Comparison of ENCODE assay signal across 9 cellular contexts in genomic region chr1:153670257-153670858, GRCh38. TPM values are rescaled to one million over a fixed set of nuclear protein-coding genes. Genes with fewer than 3 reads are reported as not detected.
A peak's percentile ranks its signal among the peaks of the same experiment; 100 is the strongest.
DNase-seq lines count a peak whose midpoint lies in the region; FAIRE-seq and TF ChIP-seq lines count a peak whose summit lies in the region.
"Had no signal": no experiment of that assay in that cellular context is flagged by ENCODE, and none has a peak within 500 bp of the region (broad histone marks: within the 10 kb centered on the region; RNA-seq: fewer than 3 reads in every experiment).

No MANE protein-coding gene starts in this region.

- H3K4me1 ChIP-seq in Karpas-422 (ENCODE audit: low read length) (peaks cover 22% of the 10 kb centered on the region), trophoblast cell (ENCODE audit: control insufficient read depth in 1 of 2, insufficient read depth in 2 of 2, low read length in 2 of 2) (peaks cover 0 to 2% of the 10 kb centered on the region in 2 experiments)

- peaks cover 35% of the 10 kb centered on the region for H3K36me3 ChIP-seq in Karpas-422 (ENCODE audit: insufficient read depth, low read length)
- H3K36me3 ChIP-seq in trophoblast cell (ENCODE audit: control insufficient read depth in 1 of 2, insufficient read depth in 2 of 2, low read length in 2 of 2) = peaks cover 28 to 35% of the 10 kb centered on the region in 2 experiments

- peak overlapping the region; percentile 88 for H4K91ac ChIP-seq in trophoblast cell (ENCODE audit: low read depth, low read length)

- TF ChIP-seq CTCF in GM12865 (IDR thresholded peaks at IDR 0.05; ENCODE audit: insufficient read depth, low read depth, low read length, missing control alignments) = no peak
- no peak for TF ChIP-seq CTCF in epithelial cell of proximal tubule (conservative IDR thresholded peaks at IDR 0.05; ENCODE audit: low read depth, low read length)

- H4K8ac ChIP-seq in trophoblast cell (ENCODE audit: low read depth, low read length) = peak overlapping the region; percentile 85

- peak overlapping the region; percentile 96 for H3K4ac ChIP-seq in trophoblast cell (ENCODE audit: low read depth, low read length)

- no peak for DNase-seq in GM12865 (ENCODE audit: low read depth)
- DNase-seq in Karpas-422 = peak; percentile 56
- DNase-seq in epithelial cell of proximal tubule (ENCODE audit: low read depth) = no peak
- no peak for DNase-seq in trophoblast cell
- DNase-seq in NCI-H345 (lab: John Stamatoyannopoulos, UW) = no peak
- DNase-seq in DMS153 (lab: John Stamatoyannopoulos, UW) = no peak
- DNase-seq in GM19239 (ENCODE audit: insufficient read length, low spot score) = no peak
- no peak for DNase-seq in urothelium cell line (ENCODE audit: low spot score)

- peak overlapping the region; percentile 73 for H2AK5ac ChIP-seq in trophoblast cell (ENCODE audit: low read length)

- H3K18ac ChIP-seq in trophoblast cell (ENCODE audit: low read length) = peak overlapping the region; percentile 63

- H3K27me3 ChIP-seq in Karpas-422 (ENCODE audit: low read length) = no peaks in the 10 kb centered on the region
- H3K27me3 ChIP-seq in trophoblast cell (ENCODE audit: insufficient read depth, low read length) = no peaks in the 10 kb centered on the region

- peak overlapping the region; percentile 19 for H2BK120ac ChIP-seq in trophoblast cell (ENCODE audit: insufficient read depth, low read length, poor library complexity)

- H3K9me3 ChIP-seq in Karpas-422 (ENCODE audit: low read length) = no peaks in the 10 kb centered on the region
- H3K9me3 ChIP-seq in trophoblast cell (ENCODE audit: insufficient read depth, low read depth, low read length) = no peaks in the 10 kb centered on the region

- peak overlapping the region; percentile 43 for H4K12ac ChIP-seq in trophoblast cell (ENCODE audit: low read depth, low read length)

- H3K4me3 ChIP-seq in GM12865 (ENCODE audit: low read depth, low read length) (peak overlapping the region; percentile 97), Karpas-422 (ENCODE audit: low read length) (peak overlapping the region; percentile 86), epithelial cell of proximal tubule (ENCODE audit: low read depth, low read length) (peak overlapping the region; percentile 70), trophoblast cell (ENCODE audit: low read depth, low read length) (peak overlapping the region; percentile 92)

- H3K9me2 ChIP-seq in Karpas-422 (replicated peaks; ENCODE audit: insufficient read depth, low read length) = no peaks in the 10 kb centered on the region

- H2BK5ac ChIP-seq in trophoblast cell (ENCODE audit: low read depth, low read length, poor library complexity) = peak overlapping the region; percentile 55

- H2BK12ac ChIP-seq in trophoblast cell (ENCODE audit: low read length) = no peak overlapping the region

- no peaks in the 10 kb centered on the region for H4K20me1 ChIP-seq in Karpas-422 (ENCODE audit: insufficient read depth, low read depth, low read length)

- H3K4me2 ChIP-seq in Karpas-422 (ENCODE audit: low read depth, low read length, poor library complexity, severe bottlenecking) = peak overlapping the region; percentile 83
- H3K4me2 ChIP-seq in trophoblast cell (ENCODE audit: low read length) = peak overlapping the region; percentile 93

- H3K79me2 ChIP-seq in Karpas-422 (ENCODE audit: low read length) = peaks cover 33% of the 10 kb centered on the region
- peaks cover 8% of the 10 kb centered on the region for H3K79me2 ChIP-seq in trophoblast cell (ENCODE audit: control insufficient read depth, insufficient read depth, low read length, poor library complexity)

- peaks cover 5% of the 10 kb centered on the region for H3K79me1 ChIP-seq in trophoblast cell (ENCODE audit: low read length)

- H3K9ac ChIP-seq in Karpas-422 (ENCODE audit: low read length) = peak overlapping the region; percentile 92
- H3K9ac ChIP-seq in trophoblast cell (ENCODE audit: low read length) = peak overlapping the region; percentile 95

- H2AFZ ChIP-seq in Karpas-422 (ENCODE audit: low read length) (no peak overlapping the region), trophoblast cell (ENCODE audit: insufficient read depth, low read length, poor library complexity) (peak overlapping the region; percentile 8)

- WGBS in trophoblast cell (ENCODE audit: extremely low coverage, insufficient coverage, insufficient read length) = no CpG with 5 or more reads among the region's 22 CpGs

- H3K27ac ChIP-seq in Karpas-422 (ENCODE audit: low read length) (peak overlapping the region; percentile 74), trophoblast cell (ENCODE audit: low read depth, low read length) (peak overlapping the region; percentile 1)

- H3K23ac ChIP-seq in trophoblast cell (ENCODE audit: low read length) = no peak overlapping the region

- H3K14ac ChIP-seq in trophoblast cell (ENCODE audit: low read length) = peak overlapping the region; percentile 82

- FAIRE-seq in GM19239 (lab: Jason Lieb, UNC) (no peak), urothelium cell line (lab: Jason Lieb, UNC) (no peak)

RNA-seq across cellular contexts. Expression of gene ILF2, which starts 0.4 kb away (rescaled TPM):
- 146 and 178 TPM in 2 replicates for total RNA-seq in Karpas-422 (2014; rRNA removed; shearing (Covaris generic); ENCODE audit: low replicate concordance)
- total RNA-seq in epithelial cell of proximal tubule = 295 and 370 TPM in 2 replicates
- 244 and 253 TPM in 2 replicates for polyA plus RNA-seq in trophoblast cell (2013)

RNA-seq across cellular contexts. Expression of gene NPR1, which starts 8.1 kb away (rescaled TPM):
- total RNA-seq in Karpas-422 (2014; rRNA removed; shearing (Covaris generic); ENCODE audit: low replicate concordance) = not detected in 2 replicates
- total RNA-seq in epithelial cell of proximal tubule = 0.72 and 0.92 TPM in 2 replicates
- 0.14 and 0.16 TPM in 2 replicates for polyA plus RNA-seq in trophoblast cell (2013)
- total RNA-seq: SK-MEL-5 had no signal

RNA-seq across cellular contexts. Expression of gene SNAPIN, which starts 11.9 kb away (rescaled TPM):
- 46.2 and 54.3 TPM in 2 replicates for total RNA-seq in Karpas-422 (2014; rRNA removed; shearing (Covaris generic); ENCODE audit: low replicate concordance)
- total RNA-seq in epithelial cell of proximal tubule = 59.8 and 79.9 TPM in 2 replicates
- polyA plus RNA-seq in trophoblast cell (2013) = 29.2 and 31.4 TPM in 2 replicates

RNA-seq across cellular contexts. Expression of gene CHTOP, which starts 36.5 kb away (rescaled TPM):
- 62.1 and 64.6 TPM in 2 replicates for total RNA-seq in Karpas-422 (2014; rRNA removed; shearing (Covaris generic); ENCODE audit: low replicate concordance)
- 53.0 and 64.7 TPM in 2 replicates for total RNA-seq in epithelial cell of proximal tubule
- polyA plus RNA-seq in trophoblast cell (2013) = 72.8 and 73.0 TPM in 2 replicates

RNA-seq across cellular contexts. Expression of gene S100A1, which starts 42.1 kb away (rescaled TPM):
- 15.9 and 18.9 TPM in 2 replicates for total RNA-seq in Karpas-422 (2014; rRNA removed; shearing (Covaris generic); ENCODE audit: low replicate concordance)
- 1.3 and 16.5 TPM in 2 replicates for total RNA-seq in epithelial cell of proximal tubule
- 0.93 and 1.2 TPM in 2 replicates for polyA plus RNA-seq in trophoblast cell (2013)
